Comparison of ENCODE assay signal across 11 cellular contexts in genomic region chr10:28839600-28840007, GRCh38.
DNase-seq lines count a peak whose midpoint lies in the region; ATAC-seq and TF ChIP-seq lines count a peak whose summit lies in the region.
"Had no signal": no experiment of that assay in that cellular context is flagged by ENCODE, and none has a peak within 500 bp of the region (broad histone marks: within the 10 kb centered on the region; RNA-seq: fewer than 3 reads in every experiment).

No MANE protein-coding gene starts in this region.

- DNase-seq in NCI-H1105 treated with DMSO at 0.1 percent for 48 hours (lab: John Stamatoyannopoulos, UW) (peak; percentile 69), hepatic stellate cell (ENCODE audit: low spot score) (peak; percentile 21), smooth muscle cell (lab: John Stamatoyannopoulos, UW; ENCODE audit: unreplicated experiment) (no peak)
- no peak for DNase-seq in activated CD4-positive, alpha-beta T cell treated with anti-CD3 and anti-CD28 coated beads, Interleukin-2, amount 10 ng/mL, durations not matched to agents 7 days and 5 days
- DNase-seq: activated CD4-positive, alpha-beta T cell treated with anti-CD3 and anti-CD28 coated beads, Interleukin-2, amount 10 ng/mL, durations not matched to agents 24 days and 14 days; glutamatergic neuron; posterior cingulate gyrus had no signal

- H3K36me3 ChIP-seq in smooth muscle cell (ENCODE audit: low read depth): no peaks in the 10 kb centered on the region

- no peaks in the 10 kb centered on the region for H3K4me1 Mint-ChIP-seq in activated CD4-positive, alpha-beta T cell treated with anti-CD3 and anti-CD28 coated beads, Interleukin-2, amount 10 ng/mL, durations not matched to agents 7 days and 5 days
- H3K4me1 Mint-ChIP-seq: activated CD4-positive, alpha-beta T cell treated with anti-CD3 and anti-CD28 coated beads, Interleukin-2, amount 10 ng/mL, durations not matched to agents 24 days and 14 days had no signal

- peaks cover 12% of the 10 kb centered on the region for H3K79me2 ChIP-seq in smooth muscle cell (ENCODE audit: low read depth)

- H4K20me1 ChIP-seq in smooth muscle cell (ENCODE audit: low read depth): no peaks in the 10 kb centered on the region

- POLR2A ChIA-PET in activated CD4-positive, alpha-beta T cell treated with anti-CD3 and anti-CD28 coated beads, Interleukin-2, amount 10 ng/mL, durations not matched to agents 7 days and 5 days (lab: Charles Lee): no interaction called here

- H2AFZ ChIP-seq in smooth muscle cell (ENCODE audit: low read depth): no peak overlapping the region

- H3K27ac ChIP-seq in VCaP (peak overlapping the region; percentile 20), smooth muscle cell (ENCODE audit: low read depth) (peak overlapping the region; percentile 97)
- H3K27ac ChIP-seq: RWPE1 had no signal

- H3F3A ChIP-seq in smooth muscle cell (ENCODE audit: low read depth): peaks cover 40% of the 10 kb centered on the region

- 7% methylated on average over 6 of the region's 6 CpGs for WGBS in smooth muscle cell (ENCODE audit: low lambda C conversion rate)

- no peaks in the 10 kb centered on the region for H3K9me3 ChIP-seq in smooth muscle cell (replicated peaks; ENCODE audit: low read depth)

- H3K4me2 ChIP-seq in smooth muscle cell: peak overlapping the region; percentile 68

- H3K9me3 Mint-ChIP-seq in activated CD4-positive, alpha-beta T cell treated with anti-CD3 and anti-CD28 coated beads, Interleukin-2, amount 10 ng/mL, durations not matched to agents 7 days and 5 days: no peaks in the 10 kb centered on the region
- H3K9me3 Mint-ChIP-seq: activated CD4-positive, alpha-beta T cell treated with anti-CD3 and anti-CD28 coated beads, Interleukin-2, amount 10 ng/mL, durations not matched to agents 24 days and 14 days had no signal

- TF ChIP-seq CTCF in VCaP (conservative IDR thresholded peaks at IDR 0.05): no peak
- no peak for TF ChIP-seq CTCF in smooth muscle cell (IDR thresholded peaks at IDR 0.05; ENCODE audit: borderline replicate concordance, insufficient read depth, poor library complexity, severe bottlenecking)

- no peaks in the 10 kb centered on the region for H3K27me3 ChIP-seq in smooth muscle cell (ENCODE audit: low read depth)

- H3K36me3 Mint-ChIP-seq in activated CD4-positive, alpha-beta T cell treated with anti-CD3 and anti-CD28 coated beads, Interleukin-2, amount 10 ng/mL, durations not matched to agents 7 days and 5 days (ENCODE audit: low read depth): no peaks in the 10 kb centered on the region

- H3K4me1 ChIP-seq in smooth muscle cell (ENCODE audit: low read depth): peaks cover 11% of the 10 kb centered on the region

- ATAC-seq in esophagus mucosa (no peak), GM19324 (IDR thresholded peaks at IDR 0.05; ENCODE audit: low FRiP score, unreplicated experiment) (no peak)

- CTCF ChIA-PET in activated CD4-positive, alpha-beta T cell treated with anti-CD3 and anti-CD28 coated beads, Interleukin-2, amount 10 ng/mL, durations not matched to agents 7 days and 5 days (lab: Charles Lee): interaction anchor here (0.6 kb wide), 1 partner anchor 23 kb away, joined by 3 read pairs; no protein-coding TSS in a partner anchor

- no peak overlapping the region for H3K27ac Mint-ChIP-seq in activated CD4-positive, alpha-beta T cell treated with anti-CD3 and anti-CD28 coated beads, Interleukin-2, amount 10 ng/mL, durations not matched to agents 7 days and 5 days
- H3K27ac Mint-ChIP-seq: activated CD4-positive, alpha-beta T cell treated with anti-CD3 and anti-CD28 coated beads, Interleukin-2, amount 10 ng/mL, durations not matched to agents 24 days and 14 days had no signal

- H3K9ac ChIP-seq in smooth muscle cell (ENCODE audit: low read depth): no peak overlapping the region

- no peak overlapping the region for H3K4me3 Mint-ChIP-seq in activated CD4-positive, alpha-beta T cell treated with anti-CD3 and anti-CD28 coated beads, Interleukin-2, amount 10 ng/mL, durations not matched to agents 7 days and 5 days
- H3K4me3 Mint-ChIP-seq: activated CD4-positive, alpha-beta T cell treated with anti-CD3 and anti-CD28 coated beads, Interleukin-2, amount 10 ng/mL, durations not matched to agents 24 days and 14 days had no signal

- peaks cover 2% of the 10 kb centered on the region for H3K27me3 Mint-ChIP-seq in activated CD4-positive, alpha-beta T cell treated with anti-CD3 and anti-CD28 coated beads, Interleukin-2, amount 10 ng/mL, durations not matched to agents 7 days and 5 days
- H3K27me3 Mint-ChIP-seq: activated CD4-positive, alpha-beta T cell treated with anti-CD3 and anti-CD28 coated beads, Interleukin-2, amount 10 ng/mL, durations not matched to agents 24 days and 14 days had no signal

- peak overlapping the region; percentile 6 for H3K4me3 ChIP-seq in smooth muscle cell

Comparison
In these comparisons a context has a peak if more than half of its experiments do, and no peak if none do; other contexts are left out.
1. DNase-seq: peak in NCI-H1105 treated with DMSO at 0.1 percent for 48 hours (single experiment) and hepatic stellate cell (single experiment); none in smooth muscle cell (single experiment) and activated CD4-positive, alpha-beta T cell treated with anti-CD3 and anti-CD28 coated beads, Interleukin-2, amount 10 ng/mL, durations not matched to agents 7 days and 5 days (single experiment).